8 cellular contexts compared by ENCODE assay signal in the genomic region with DNA sequence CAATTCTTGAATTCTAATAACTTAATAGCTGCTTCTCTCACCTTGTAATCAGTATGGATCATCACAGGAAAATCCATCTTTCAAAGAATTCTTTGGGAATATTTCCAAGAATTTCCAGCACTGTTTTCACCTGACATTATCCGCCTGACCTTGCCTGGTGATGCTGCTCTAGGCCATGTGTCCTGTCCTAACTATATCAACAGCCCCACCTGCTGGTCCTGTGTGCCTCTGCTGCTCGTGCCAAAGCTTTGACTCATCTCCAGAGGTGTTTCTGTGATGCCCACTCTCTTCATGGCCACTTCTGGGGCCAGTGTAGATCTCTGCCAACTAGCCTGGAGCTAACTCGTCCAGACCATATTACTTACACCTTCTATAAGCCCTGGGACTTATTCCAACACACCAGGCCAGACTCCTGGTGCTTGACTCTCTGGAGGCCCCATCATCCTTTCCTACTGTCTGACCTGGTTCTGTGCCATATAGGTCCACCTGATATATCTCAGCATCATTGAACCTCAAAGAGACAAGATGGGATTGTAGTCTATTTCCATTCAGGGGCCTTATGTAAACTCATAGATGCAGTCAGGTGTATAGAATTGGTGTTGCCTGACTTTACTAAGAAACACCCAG.
DNase-seq lines count a peak whose midpoint lies in the region; ATAC-seq and TF ChIP-seq lines count a peak whose summit lies in the region.

No MANE protein-coding gene starts in this region.

- H4K20me1 ChIP-seq in OCI-LY3 (ENCODE audit: insufficient read depth, low read length) (no peaks in the 10 kb centered on the region), neural progenitor cell (ENCODE audit: low read depth) (no peaks in the 10 kb centered on the region)

- H2AFZ ChIP-seq in OCI-LY3 (ENCODE audit: low read depth, low read length) (no peak overlapping the region), neural progenitor cell (replicated peaks) (no peak overlapping the region)

- 23 to 40% methylated on average over 3 of the region's 3 CpGs for WGBS in tibial nerve, 2 donors

- H3K9me3 ChIP-seq in OCI-LY3 (ENCODE audit: insufficient read depth, low read length) (no peaks in the 10 kb centered on the region), neural progenitor cell (ENCODE audit: low read depth) (no peaks in the 10 kb centered on the region), tibial nerve (no peaks in the 10 kb centered on the region)

- 0 out of 2 replicates have a peak, but pooled peaks cover 6% of the 10 kb centered on the region for H3K27me3 ChIP-seq in OCI-LY3 (ENCODE audit: low read depth, low read length)
- no peaks in the 10 kb centered on the region for H3K27me3 ChIP-seq in neural progenitor cell
- no peaks in the 10 kb centered on the region for H3K27me3 ChIP-seq in tibial nerve

- H3K4me3 ChIP-seq in OCI-LY3 (ENCODE audit: low read length) (no peak overlapping the region), neural progenitor cell (no peak overlapping the region), tibial nerve (no peak overlapping the region)

- H3K4me1 ChIP-seq in OCI-LY3 (ENCODE audit: low read length) (peaks cover 47% of the 10 kb centered on the region), neural progenitor cell (no peaks in the 10 kb centered on the region), tibial nerve (peaks cover 0 to 13% (median 0%) of the 10 kb centered on the region in 4 donors)

- ATAC-seq in GM18870 (IDR thresholded peaks at IDR 0.05; ENCODE audit: unreplicated experiment) (peak; percentile 68), HG03520 (IDR thresholded peaks at IDR 0.05; ENCODE audit: unreplicated experiment) (peak; percentile 47)

- peak overlapping the region; percentile 54; the same call in 1 of the 2 replicates for H3K9ac ChIP-seq in OCI-LY3 (ENCODE audit: low read length)
- H3K9ac ChIP-seq in neural progenitor cell = no peak overlapping the region

- peak; percentile 35 for DNase-seq in AG09319 (ENCODE audit: extremely low read depth, low read depth)
- DNase-seq in activated T-cell treated with anti-CD3 and anti-CD28 coated beads for 48 hours (ENCODE audit: low read depth) = peak; percentile 58
- peak; percentile 60 for DNase-seq in fibroblast of gingiva (ENCODE audit: low read depth)
- DNase-seq in neural progenitor cell (ENCODE audit: low spot score) = peak; percentile 82
- peak; percentile 69 to 78 for DNase-seq in tibial nerve (ENCODE audit: low spot score in 2 of 2)

- H3K4me2 ChIP-seq in OCI-LY3 (ENCODE audit: low read length) = peak overlapping the region; percentile 82
- no peak overlapping the region for H3K4me2 ChIP-seq in neural progenitor cell

- H3K36me3 ChIP-seq in OCI-LY3 (replicated peaks; ENCODE audit: low read depth, low read length) (no peaks in the 10 kb centered on the region), neural progenitor cell (no peaks in the 10 kb centered on the region), tibial nerve (no peaks in the 10 kb centered on the region)

- H3K27ac ChIP-seq in OCI-LY3 (ENCODE audit: low read length) = peak overlapping the region; percentile 85
- no peak overlapping the region for H3K27ac ChIP-seq in neural progenitor cell
- H3K27ac ChIP-seq in tibial nerve = peak overlapping the region in 2 of 4 donors; percentile 74 to 75

- no peak for TF ChIP-seq POLR2A in tibial nerve (IDR thresholded peaks at IDR 0.05)

- H3K79me2 ChIP-seq in OCI-LY3 (ENCODE audit: low read length) (no peaks in the 10 kb centered on the region), neural progenitor cell (ENCODE audit: low read depth) (no peaks in the 10 kb centered on the region)

- peak; percentile 82 for TF ChIP-seq CTCF in AG09319 (IDR thresholded peaks at IDR 0.05; ENCODE audit: low read depth, low read length)
- peak; percentile 88 for TF ChIP-seq CTCF in OCI-LY3 (IDR thresholded peaks at IDR 0.05; ENCODE audit: low read depth, low read length)
- TF ChIP-seq CTCF in neural progenitor cell (IDR thresholded peaks at IDR 0.05) = peak; percentile 84
- TF ChIP-seq CTCF in tibial nerve (IDR thresholded peaks at IDR 0.05) = peak; percentile 24 to 67 (median 36)

- no peaks in the 10 kb centered on the region for H3K36me3 Mint-ChIP-seq in neural progenitor cell

- no peak for TF ChIP-seq EP300 in tibial nerve (IDR thresholded peaks at IDR 0.05)

- H3K4me1 Mint-ChIP-seq in neural progenitor cell = peaks cover 18% of the 10 kb centered on the region

- peaks cover 7% of the 10 kb centered on the region for H3K27me3 Mint-ChIP-seq in neural progenitor cell (ENCODE audit: insufficient read depth, low read depth)

- H3F3A ChIP-seq in neural progenitor cell (ENCODE audit: low read depth) = no peaks in the 10 kb centered on the region

- peak overlapping the region; percentile 88 for H3K27ac Mint-ChIP-seq in neural progenitor cell

- no peaks in the 10 kb centered on the region for H3K9me3 Mint-ChIP-seq in neural progenitor cell

- no peak overlapping the region for H3K4me3 Mint-ChIP-seq in neural progenitor cell

Comparison
In these comparisons a context has a peak if more than half of its experiments do, and no peak if none do; other contexts are left out.
1. CTCF ChIP-seq: peak in every context shown above with its lines; median percentile 88 in OCI-LY3; 84 in neural progenitor cell; 82 in AG09319; 36 in tibial nerve.